1 cellular context compared by ENCODE assay signal in genomic region chr19:1783354-1783753, GRCh38.
TF ChIP-seq lines count a peak whose summit lies in the region.

No MANE protein-coding gene starts in this region.

TF ChIP-seq in IMR-90, 13 proteins besides CTCF, POLR2A, EP300 and RAD21 (continued from another document):
- no peak for TF ChIP-seq USF2 (IDR thresholded peaks at IDR 0.05; ENCODE audit: low read depth, low read length)
- no peak for TF ChIP-seq BHLHE40 (IDR thresholded peaks at IDR 0.05; ENCODE audit: low read depth, low read length)
- TF ChIP-seq ELK1 (IDR thresholded peaks at IDR 0.05; ENCODE audit: borderline replicate concordance, low read depth, low read length), result no peak
- no peak for TF ChIP-seq SMC3 (IDR thresholded peaks at IDR 0.05; ENCODE audit: low read depth, low read length)
- TF ChIP-seq MAFK (IDR thresholded peaks at IDR 0.05; ENCODE audit: low read depth, low read length), result no peak
- TF ChIP-seq NFE2L2 (IDR thresholded peaks at IDR 0.05; ENCODE audit: low read depth, low read length), result no peak
